Comparison of ENCODE assay signal across 13 cellular contexts in the genomic region with DNA sequence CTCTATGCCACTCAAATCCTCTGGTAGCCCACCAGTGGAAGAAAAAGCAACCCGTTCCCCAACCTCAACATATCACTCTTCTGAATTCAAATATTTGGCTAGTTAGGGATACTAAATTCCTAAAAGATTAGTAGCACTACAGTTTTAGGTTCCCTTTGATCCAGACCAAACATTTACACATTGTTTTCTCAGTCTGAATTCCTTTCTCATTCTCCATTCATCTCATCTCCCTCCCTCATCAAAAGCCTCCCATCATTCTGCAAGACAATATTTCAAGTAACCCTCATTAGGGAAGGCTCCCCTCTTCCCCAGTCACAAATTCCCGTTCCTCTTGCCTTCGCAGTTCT. TPM values are rescaled to one million over a fixed set of nuclear protein-coding genes. Genes with fewer than 3 reads are reported as not detected.
DNase-seq lines count a peak whose midpoint lies in the region; ATAC-seq, FAIRE-seq and TF ChIP-seq lines count a peak whose summit lies in the region.
"Had no signal": no experiment of that assay in that cellular context is flagged by ENCODE, and none has a peak within 500 bp of the region (broad histone marks: within the 10 kb centered on the region; RNA-seq: fewer than 3 reads in every experiment).

No MANE protein-coding gene starts in this region.

- 78 to 90% (median 86%) methylated on average over 3 of the region's 3 CpGs for WGBS in spleen, 5 donors

- FAIRE-seq in D721Med (lab: Jason Lieb, UNC) = no peak
- FAIRE-seq: endothelial cell of umbilical vein, islet of Langerhans had no signal

- no peak for TF ChIP-seq POLR2A in spleen (IDR thresholded peaks at IDR 0.05)

- H3K36me3 ChIP-seq in PC-3 (ENCODE audit: low read depth, low read length) = peaks cover 54% of the 10 kb centered on the region
- no peaks in the 10 kb centered on the region for H3K36me3 ChIP-seq in duodenal mucosa (ENCODE audit: control insufficient read depth in 1 of 2, insufficient read depth in 2 of 2, low read length in 2 of 2)
- H3K36me3 ChIP-seq in spleen = peaks cover 0 to 10% (median 0%) of the 10 kb centered on the region in 6 donors

- no peak for DNase-seq in activated T-cell treated with anti-CD3 and anti-CD28 coated beads, Interleukin-2, amount 50 U/mL, for 24 hours
- DNase-seq in activated T-cell treated with anti-CD3 and anti-CD28 coated beads, Interleukin-2, amount 50 U/mL, for 48 hours = no peak
- DNase-seq in PC-3 (peak; percentile 80), spleen (no peak), NCI-H526 treated with DMSO at 0.1 percent for 48 hours (lab: John Stamatoyannopoulos, UW) (no peak), D721Med (ENCODE audit: insufficient read length, low spot score) (no peak)
- DNase-seq: NCI-H1436 treated with DMSO at 0.1 percent for 48 hours; stimulated activated CD4-positive, alpha-beta T cell treated with anti-CD3 and anti-CD28 coated beads, Interleukin-4, amount 100 ng/mL, for 24 hours had no signal

- H3K9me2 ChIP-seq in PC-3 (replicated peaks; ENCODE audit: low read length) = no peaks in the 10 kb centered on the region

- peaks cover 41% of the 10 kb centered on the region for H3K4me1 ChIP-seq in PC-3 (ENCODE audit: insufficient read depth, low read length)
- H3K4me1 ChIP-seq in duodenal mucosa (ENCODE audit: control insufficient read depth in 1 of 2, insufficient read depth in 2 of 2, low read length in 2 of 2) = peaks cover 33 to 58% of the 10 kb centered on the region in 2 donors
- peaks cover 37 to 95% (median 71%) of the 10 kb centered on the region in 6 donors for H3K4me1 ChIP-seq in spleen

- peak; percentile 39 for ATAC-seq in PC-3
- no peak for ATAC-seq in GM19395 (IDR thresholded peaks at IDR 0.05; ENCODE audit: unreplicated experiment)
- ATAC-seq: WTC11 had no signal

- H3K27ac Mint-ChIP-seq in activated T-cell treated with anti-CD3 and anti-CD28 coated beads, Interleukin-2, amount 50 U/mL, for 24 hours = peak overlapping the region; percentile 35
- H3K27ac Mint-ChIP-seq: WTC11 had no signal

- H3K79me2 ChIP-seq in PC-3 (ENCODE audit: low read length) = peaks cover 99% of the 10 kb centered on the region

- CTCF ChIA-PET in PC-3 (lab: Charles Lee) = no interaction called here

- peak overlapping the region; percentile 1; the same call in 1 of the 2 replicates for H3K4me3 ChIP-seq in PC-3 (ENCODE audit: low read length)
- no peak overlapping the region for H3K4me3 ChIP-seq in duodenal mucosa (ENCODE audit: low read depth in 1 of 2, low read length in 2 of 2)
- H3K4me3 ChIP-seq in spleen = no peak overlapping the region

- no peak overlapping the region for H2AFZ ChIP-seq in PC-3 (ENCODE audit: low read length)

- H3K9me3 ChIP-seq in PC-3 (ENCODE audit: low read length) (no peaks in the 10 kb centered on the region), duodenal mucosa (ENCODE audit: control insufficient read depth in 1 of 2, low read length in 2 of 2) (no peaks in the 10 kb centered on the region), spleen (no peaks in the 10 kb centered on the region)

- H3F3A ChIP-seq in PC-3 (ENCODE audit: low read length, unreplicated experiment) = no peaks in the 10 kb centered on the region

- H3K27me3 ChIP-seq in PC-3 (ENCODE audit: low read length) (no peaks in the 10 kb centered on the region), duodenal mucosa (ENCODE audit: control insufficient read depth in 1 of 2, insufficient read depth in 2 of 2, low read length in 2 of 2) (no peaks in the 10 kb centered on the region), spleen (replicated peaks in 1 of 7) (no peaks in the 10 kb centered on the region)

- no peaks in the 10 kb centered on the region for H3K9me3 Mint-ChIP-seq in activated T-cell treated with anti-CD3 and anti-CD28 coated beads, Interleukin-2, amount 50 U/mL, for 24 hours

- no peak for TF ChIP-seq CTCF in PC-3 (conservative IDR thresholded peaks at IDR 0.05; ENCODE audit: low read depth, low read length)
- TF ChIP-seq CTCF in spleen (IDR thresholded peaks at IDR 0.05 in 8 of 11, conservative IDR thresholded peaks at IDR 0.05 in 3 of 11) = no peak
- no peak for TF ChIP-seq CTCF in D721Med (IDR thresholded peaks at IDR 0.05; ENCODE audit: insufficient read depth, missing control alignments)

- no peaks in the 10 kb centered on the region for H3K27me3 Mint-ChIP-seq in activated T-cell treated with anti-CD3 and anti-CD28 coated beads, Interleukin-2, amount 50 U/mL, for 24 hours

- H3K4me3 Mint-ChIP-seq in activated T-cell treated with anti-CD3 and anti-CD28 coated beads, Interleukin-2, amount 50 U/mL, for 24 hours = peak overlapping the region; percentile 35
- H3K4me3 Mint-ChIP-seq: WTC11 had no signal

- intact Hi-C loops in PC-3 (cut with micrococcal nuclease) (loop anchor here (5.0 kb wide), 1 partner anchor 37 kb away; no protein-coding TSS in a partner anchor), spleen (cut with DNase I; ENCODE audit: low total_unique reads) (no loop called here)

- peaks cover 27% of the 10 kb centered on the region for H3K36me3 Mint-ChIP-seq in activated T-cell treated with anti-CD3 and anti-CD28 coated beads, Interleukin-2, amount 50 U/mL, for 24 hours (ENCODE audit: low read depth)

- POLR2A ChIA-PET in PC-3 (lab: Charles Lee; ENCODE audit: unreplicated experiment) = no interaction called here

- peaks cover 77% of the 10 kb centered on the region for H3K4me1 Mint-ChIP-seq in activated T-cell treated with anti-CD3 and anti-CD28 coated beads, Interleukin-2, amount 50 U/mL, for 24 hours (ENCODE audit: low read depth)

- H3K27ac ChIP-seq in PC-3 (ENCODE audit: low read length) (peak overlapping the region; percentile 70), duodenal mucosa (ENCODE audit: low read depth, low read length) (peak overlapping the region; percentile 25), spleen (peak overlapping the region in 5 of 8 donors; percentile 48 to 91 (median 84))

- no TSS peak for BruUV-seq in PC-3 (replicated peaks; lab: Mats Ljungman, UMichigan)

- H3K4me2 ChIP-seq in PC-3 (ENCODE audit: low read length) = peak overlapping the region; percentile 41

- H3K9ac ChIP-seq in PC-3 (ENCODE audit: low read length) (peak overlapping the region; percentile 4; the same call in 1 of the 2 replicates), duodenal mucosa (ENCODE audit: low read depth in 1 of 2, low read length in 2 of 2) (no peak overlapping the region)

- peaks cover 6% of the 10 kb centered on the region; the same call in 1 of the 2 replicates for H4K20me1 ChIP-seq in PC-3 (ENCODE audit: low read length)

RNA-seq across cellular contexts. Expression of a gene that starts 26.3 kb away (rescaled TPM):
- 115 and 130 TPM in 2 replicates for total RNA-seq in PC-3 (2014; rRNA removed)
- 10 to 100 TPM; 45.8 to 71.1 (median 52.9) TPM for total RNA-seq in spleen
- polyA plus RNA-seq in spleen = 10 to 100 TPM; 10.9 to 13.0 (median 11.5) TPM

Comparison
In these comparisons a context has a peak if more than half of its experiments do, and no peak if none do; other contexts are left out.
1. H3K27ac ChIP-seq: peak in every context shown above with its lines; median percentile 84 in spleen; 70 in PC-3; 25 in duodenal mucosa.